ENCODE assay signal across 8 cellular contexts in genomic region chr6:27810768-27811298, GRCh38.
DNase-seq lines count a peak whose midpoint lies in the region; ATAC-seq and TF ChIP-seq lines count a peak whose summit lies in the region.

No MANE protein-coding gene starts in this region.

- peak overlapping the region; percentile 84 for H3K4me2 ChIP-seq in BLaER1
- peak overlapping the region; percentile 50 for H3K4me2 ChIP-seq in mesendoderm (ENCODE audit: low read length)

- peak overlapping the region; percentile 19 for H2BK5ac ChIP-seq in mesendoderm (ENCODE audit: low read length)

- H3K27ac ChIP-seq in BLaER1 (peak overlapping the region; percentile 89), KOPT-K1 (ENCODE audit: low read depth, low read length, poor library complexity, severe bottlenecking) (peak overlapping the region; percentile 96), mesendoderm (ENCODE audit: low read depth, low read length) (peak overlapping the region; percentile 94)

- TF ChIP-seq CTCF in astrocyte of the cerebellum (IDR thresholded peaks at IDR 0.05; ENCODE audit: low read depth, low read length, missing control alignments) (no peak), omental fat pad (IDR thresholded peaks at IDR 0.05) (no peak)

- WGBS in mesendoderm (ENCODE audit: extremely low coverage, insufficient coverage, low lambda C conversion rate), result no CpG with 5 or more reads among the region's 9 CpGs

- no peak overlapping the region for H2AK5ac ChIP-seq in mesendoderm (ENCODE audit: low read length)

- peak overlapping the region; percentile 89 for H3K56ac ChIP-seq in mesendoderm (ENCODE audit: low read length)

- H4K20me1 ChIP-seq in BLaER1, result 0 out of 2 replicates have a peak, but pooled peaks cover 4% of the 10 kb centered on the region

- H3K23ac ChIP-seq in mesendoderm (ENCODE audit: low read length), result no peak overlapping the region

- H2BK15ac ChIP-seq in mesendoderm (replicated peaks; ENCODE audit: low read depth), result no peak overlapping the region

- H3K27me3 ChIP-seq in BLaER1, result no peaks in the 10 kb centered on the region
- no peaks in the 10 kb centered on the region for H3K27me3 ChIP-seq in mesendoderm (ENCODE audit: insufficient read depth, low read length, poor library complexity)

- H4K8ac ChIP-seq in mesendoderm (ENCODE audit: low read depth, low read length), result no peak overlapping the region

- H3K79me1 ChIP-seq in mesendoderm (ENCODE audit: low read length), result no peaks in the 10 kb centered on the region

- H3K4me1 ChIP-seq in BLaER1 (peaks cover 58% of the 10 kb centered on the region), mesendoderm (ENCODE audit: control insufficient read depth, low read depth, low read length) (no peaks in the 10 kb centered on the region)

- H3K79me2 ChIP-seq in mesendoderm (ENCODE audit: control insufficient read depth, insufficient read depth, low read length), result no peaks in the 10 kb centered on the region

- H3K4me3 ChIP-seq in BLaER1, result peak overlapping the region; percentile 76
- peak overlapping the region; percentile 67 for H3K4me3 ChIP-seq in astrocyte of the cerebellum (ENCODE audit: low read depth, low read length)
- peak overlapping the region; percentile 71 for H3K4me3 ChIP-seq in mesendoderm (ENCODE audit: low read length)

- peak overlapping the region; percentile 27 for H3K4ac ChIP-seq in mesendoderm (ENCODE audit: low read depth, low read length)

- H2BK120ac ChIP-seq in mesendoderm (ENCODE audit: low read depth, low read length), result no peak overlapping the region

- H3K9ac ChIP-seq in BLaER1 (peak overlapping the region; percentile 96), mesendoderm (ENCODE audit: low read length) (peak overlapping the region; percentile 89)

- ATAC-seq in omental fat pad (ENCODE audit: low FRiP score), result no peak
- no peak for ATAC-seq in HG03095 (IDR thresholded peaks at IDR 0.05; ENCODE audit: unreplicated experiment)

- H3K18ac ChIP-seq in mesendoderm (ENCODE audit: low read length), result peak overlapping the region; percentile 89

- H3K9me3 ChIP-seq in BLaER1 (no peaks in the 10 kb centered on the region), KOPT-K1 (ENCODE audit: insufficient read depth, low read length, poor library complexity, severe bottlenecking) (no peaks in the 10 kb centered on the region)

- H4K5ac ChIP-seq in mesendoderm (ENCODE audit: low read length), result no peak overlapping the region

- in situ Hi-C loops in astrocyte of the cerebellum (cut with HindIII; ENCODE audit: low sequenced_read_pairs), result no loop called here

- H3K36me3 ChIP-seq in BLaER1 (no peaks in the 10 kb centered on the region), KOPT-K1 (ENCODE audit: insufficient read depth, low read length) (no peaks in the 10 kb centered on the region), mesendoderm (ENCODE audit: control insufficient read depth, insufficient read depth, low read length) (no peaks in the 10 kb centered on the region)

- DNase-seq in astrocyte of the cerebellum (ENCODE audit: low read depth) (no peak), mesendoderm (peak; percentile 45), amniotic stem cell (lab: John Stamatoyannopoulos, UW) (no peak), SHP77 (lab: John Stamatoyannopoulos, UW) (no peak), omental fat pad (ENCODE audit: low spot score) (no peak)
